In the genomic region with DNA sequence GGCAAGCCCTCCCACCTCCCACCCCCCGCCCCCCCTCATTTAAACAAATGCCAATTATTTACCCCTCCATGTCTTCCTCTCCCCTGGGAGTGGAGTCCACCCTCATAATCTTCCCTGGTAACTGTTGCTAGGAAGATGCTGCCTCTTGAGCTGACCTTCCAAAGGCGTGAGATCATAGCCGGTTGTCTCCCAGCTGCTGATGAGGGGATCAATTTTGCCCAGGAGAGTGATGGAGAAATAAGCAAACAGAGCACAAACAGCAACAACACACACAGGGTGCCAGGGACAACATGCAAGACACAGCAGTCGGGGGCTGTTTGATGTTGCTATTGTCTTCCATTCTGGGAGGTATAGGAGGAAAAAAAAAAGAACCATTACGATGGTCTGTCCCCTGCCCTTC, we compare ENCODE assay signal across 20 cellular contexts.
A peak's percentile ranks its signal among the peaks of the same experiment; 100 is the strongest.
DNase-seq lines count a peak whose midpoint lies in the region; ATAC-seq and TF ChIP-seq lines count a peak whose summit lies in the region.
"Had no signal": no experiment of that assay in that cellular context is flagged by ENCODE, and none has a peak within 500 bp of the region (broad histone marks: within the 10 kb centered on the region; RNA-seq: fewer than 3 reads in every experiment).

No MANE protein-coding gene starts in this region.

- peaks cover 2% of the 10 kb centered on the region for H3K27me3 Mint-ChIP-seq in endodermal cell (ENCODE audit: insufficient read depth)

- no peaks in the 10 kb centered on the region for H3K36me3 ChIP-seq in endodermal cell (ENCODE audit: control insufficient read depth, insufficient read depth, low read length)
- H3K36me3 ChIP-seq: HAP-1 had no signal

- H3K4me3 ChIP-seq in endodermal cell (ENCODE audit: low read length): no peak overlapping the region
- H3K4me3 ChIP-seq: GM23338, HAP-1 had no signal

- no peak overlapping the region for H3K4me3 Mint-ChIP-seq in endodermal cell
- H3K4me3 Mint-ChIP-seq: CD4-positive, CD25-positive, alpha-beta regulatory T cell; GM23338; T-cell had no signal

- DNase-seq in NCI-H1417 (lab: John Stamatoyannopoulos, UW) (peak in 2 of 3 experiments; percentile 50 to 89), NCI-H146 treated with DMSO at 0.1 percent for 48 hours (lab: John Stamatoyannopoulos, UW; ENCODE audit: unreplicated experiment) (peak; percentile 42), endodermal cell (no peak), retina (peak; percentile 40), epidermal melanocyte (ENCODE audit: insufficient read length, low spot score) (no peak)
- DNase-seq: CD4-positive, CD25-positive, alpha-beta regulatory T cell; IMR-90; NCI-H1105; NCI-H187 treated with DMSO at 0.1 percent for 48 hours; NCI-H446; NCI-H526 treated with DMSO at 0.1 percent for 48 hours; SIG-M5; T-cell had no signal

- H3K4me1 ChIP-seq in endodermal cell (ENCODE audit: control insufficient read depth, insufficient read depth, low read length): peaks cover 10% of the 10 kb centered on the region
- H3K4me1 ChIP-seq: HAP-1 had no signal

- 72% methylated on average over 4 of the region's 5 CpGs; no CpG with 5 or more reads in 1 of the 2 experiments for WGBS in endodermal cell (ENCODE audit: insufficient coverage in 1 of 2, insufficient read length in 1 of 2), 2 experiments

- no peak for TF ChIP-seq CTCF in endodermal cell (conservative IDR thresholded peaks at IDR 0.05)

- no peaks in the 10 kb centered on the region for H3K9me3 ChIP-seq in endodermal cell (ENCODE audit: control insufficient read depth, low read length)
- H3K9me3 ChIP-seq: HAP-1 had no signal

- no peak overlapping the region for H3K9ac ChIP-seq in endodermal cell (ENCODE audit: extremely low read depth, low read length, poor library complexity, severe bottlenecking)
- H3K9ac ChIP-seq: KMS-11 had no signal

- no peaks in the 10 kb centered on the region for H3K27me3 ChIP-seq in endodermal cell (ENCODE audit: control insufficient read depth, insufficient read depth, low read length, poor library complexity, severe bottlenecking)

- no peaks in the 10 kb centered on the region for H3K9me3 Mint-ChIP-seq in endodermal cell
- H3K9me3 Mint-ChIP-seq: CD4-positive, CD25-positive, alpha-beta regulatory T cell; GM23338; T-cell had no signal

- peak overlapping the region; percentile 12 for H3K27ac ChIP-seq in endodermal cell (ENCODE audit: low read depth, low read length)
- H3K27ac ChIP-seq: KMS-11 had no signal

- no peak overlapping the region for H3K27ac Mint-ChIP-seq in endodermal cell
- H3K27ac Mint-ChIP-seq: CD4-positive, CD25-positive, alpha-beta regulatory T cell; GM23338; T-cell had no signal

- no peaks in the 10 kb centered on the region for H3K36me3 Mint-ChIP-seq in endodermal cell (ENCODE audit: low read depth)
- H3K36me3 Mint-ChIP-seq: T-cell had no signal

- no peak for ATAC-seq in HG02870 (IDR thresholded peaks at IDR 0.05; ENCODE audit: unreplicated experiment)
- no peak for ATAC-seq in HG03175 (IDR thresholded peaks at IDR 0.05; ENCODE audit: unreplicated experiment)
- ATAC-seq: GM23338, Panc1, SK-N-SH treated with all-trans-retinoic acid at 6 μM for 48 hours, T-cell had no signal

- peaks cover 31% of the 10 kb centered on the region for H3K4me1 Mint-ChIP-seq in endodermal cell

Comparison
In these comparisons a context has a peak if more than half of its experiments do, and no peak if none do; other contexts are left out.
1. DNase-seq: peak in NCI-H1417 (2 of 3), NCI-H146 treated with DMSO at 0.1 percent for 48 hours (single experiment) and retina (single experiment); none in endodermal cell (single experiment) and epidermal melanocyte (single experiment).